In genomic region chr3:43105597-43106292, GRCh38 we compare ENCODE assay signal across 8 cellular contexts. TPM values are rescaled to one million over a fixed set of nuclear protein-coding genes. Genes with fewer than 3 reads are reported as not detected.
DNase-seq lines count a peak whose midpoint lies in the region; ATAC-seq and TF ChIP-seq lines count a peak whose summit lies in the region.

POMGNT2 (minus strand) TSS chr3:43106079; CDS start chr3:43081431, 24,648 bp downstream.

- H3K4me3 ChIP-seq in spleen, result peak within 1 kb of the TSS; percentile 65 to 93 (median 79)

- peak within 1 kb of the TSS in 7 of 8 donors; percentile 5 to 72 (median 60) for H3K27ac ChIP-seq in spleen

- peak; percentile 87 for ATAC-seq in HG03097 (IDR thresholded peaks at IDR 0.05; ENCODE audit: low FRiP score, unreplicated experiment)

- H3K36me3 ChIP-seq in spleen, result no peaks in the 10 kb centered on the region

- H3K4me1 ChIP-seq in spleen, result peaks cover 5 to 34% (median 15%) of the 10 kb centered on the region in 6 donors

- no peak for TF ChIP-seq POLR2A in spleen (IDR thresholded peaks at IDR 0.05)

- intact Hi-C loops in spleen (cut with DNase I; ENCODE audit: low total_unique reads), result no loop called here

- DNase-seq in NCI-H1417 (lab: John Stamatoyannopoulos, UW), result peak; percentile 79 to 85 (median 81)
- no peak for DNase-seq in NCI-H1417 treated with DMSO at 0.1 percent for 48 hours (lab: John Stamatoyannopoulos, UW)
- DNase-seq in NCI-H345 (lab: John Stamatoyannopoulos, UW), result peak; percentile 81
- peak; percentile 81 for DNase-seq in activated CD4-positive, alpha-beta T cell treated with anti-CD3 and anti-CD28 coated beads for 1 hour
- DNase-seq in cerebellar cortex (ENCODE audit: low spot score), result peak; percentile 90
- DNase-seq in iris pigment epithelial cell (ENCODE audit: low read depth), result peak; percentile 70
- DNase-seq in spleen, result peak; percentile 97

- WGBS in spleen, 5 donors, result 0 to 1% (median 0%) methylated on average over 46 to 71 of the region's 71 CpGs

- TF ChIP-seq CTCF in spleen (IDR thresholded peaks at IDR 0.05 in 8 of 11, conservative IDR thresholded peaks at IDR 0.05 in 3 of 11), result peak in 3 of 11 experiments; percentile 11 to 28 (median 21)

- no peaks in the 10 kb centered on the region for H3K27me3 ChIP-seq in spleen (replicated peaks in 1 of 7)

- no peaks in the 10 kb centered on the region for H3K9me3 ChIP-seq in spleen

RNA-seq across cellular contexts. Expression of gene POMGNT2, which starts in this region (rescaled TPM):
- total RNA-seq in spleen, result 10 to 100 TPM in 3 of 7 donors, 1 to 10 TPM in 4; 4.5 to 13.6 (median 8.0) TPM
- 1 to 10 TPM; 2.3 to 3.6 (median 2.9) TPM for polyA plus RNA-seq in spleen
